In the genomic region with DNA sequence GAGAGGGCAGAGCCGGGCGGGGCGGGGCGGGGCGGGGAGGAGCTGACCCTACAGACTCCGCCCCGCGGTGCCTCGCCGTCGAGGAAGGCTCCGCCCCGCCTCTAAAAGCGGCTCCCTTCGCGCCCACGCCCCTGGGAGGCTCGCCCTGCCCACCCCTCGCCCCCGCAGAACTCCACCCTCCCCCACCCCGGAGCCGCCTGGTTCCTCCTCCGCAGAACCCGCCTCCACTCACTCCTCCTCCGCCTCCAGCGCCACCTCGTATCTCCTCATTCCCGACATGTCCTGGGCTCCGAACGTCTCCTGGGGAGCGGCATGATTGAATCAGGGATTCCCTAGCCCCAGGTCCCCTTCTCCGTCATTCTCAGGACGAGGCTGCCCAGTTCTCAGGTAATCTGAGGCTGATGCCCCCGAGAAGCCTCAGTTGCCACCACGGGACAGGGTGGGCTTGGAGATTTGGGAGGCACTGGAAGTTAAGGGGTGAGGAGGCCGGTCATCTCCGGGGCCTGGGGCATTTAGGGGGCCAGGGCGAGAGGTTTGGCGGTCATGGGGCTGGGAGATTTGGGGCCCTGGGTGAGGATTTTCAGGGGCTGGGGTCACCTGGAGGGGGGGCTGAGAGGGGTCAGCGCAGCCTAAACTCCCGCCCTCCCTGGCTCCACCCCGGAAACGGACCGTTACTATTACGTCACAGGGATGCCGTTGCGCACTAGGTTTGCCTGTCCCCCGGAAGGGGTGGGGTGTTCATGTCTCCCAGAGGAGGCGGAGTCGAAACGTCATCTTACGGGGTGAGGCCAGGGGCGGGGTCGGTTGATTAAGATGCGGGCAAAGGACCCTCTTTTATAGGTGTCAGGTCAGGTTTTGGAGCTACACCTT, we compare ENCODE assay signal across 1 cellular context.
A peak's percentile ranks its signal among the peaks of the same experiment; 100 is the strongest.
TF ChIP-seq lines count a peak whose summit lies in the region.

No MANE protein-coding gene starts in this region.

TF ChIP-seq in HepG2, 621 proteins besides CTCF, POLR2A, EP300 and RAD21 (continued from another document and continues in another):
- TF ChIP-seq, protein P1, sequence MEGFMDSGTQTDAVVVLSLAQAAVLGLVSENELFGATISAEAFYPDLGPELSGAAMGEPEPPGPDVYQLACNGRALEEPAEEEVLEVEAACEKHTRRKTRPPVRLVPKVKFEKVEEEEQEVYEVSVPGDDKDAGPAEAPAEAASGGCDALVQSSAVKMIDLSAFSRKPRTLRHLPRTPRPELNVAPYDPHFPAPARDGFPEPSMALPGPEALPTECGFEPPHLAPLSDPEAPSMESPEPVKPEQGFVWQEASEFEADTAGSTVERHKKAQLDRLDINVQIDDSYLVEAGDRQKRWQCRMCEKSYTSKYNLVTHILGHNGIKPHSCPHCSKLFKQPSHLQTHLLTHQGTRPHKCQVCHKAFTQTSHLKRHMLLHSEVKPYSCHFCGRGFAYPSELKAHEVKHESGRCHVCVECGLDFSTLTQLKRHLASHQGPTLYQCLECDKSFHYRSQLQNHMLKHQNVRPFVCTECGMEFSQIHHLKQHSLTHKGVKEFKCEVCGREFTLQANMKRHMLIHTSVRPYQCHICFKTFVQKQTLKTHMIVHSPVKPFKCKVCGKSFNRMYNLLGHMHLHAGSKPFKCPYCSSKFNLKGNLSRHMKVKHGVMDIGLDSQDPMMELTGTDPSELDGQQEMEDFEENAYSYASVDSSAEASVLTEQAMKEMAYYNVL (CRISPR knock-in tag; IDR thresholded peaks at IDR 0.05; ENCODE audit: borderline replicate concordance), result no peak
- TF ChIP-seq ZFY (CRISPR knock-in tag; IDR thresholded peaks at IDR 0.05) (no peak), ZNF652 (CRISPR knock-in tag; IDR thresholded peaks at IDR 0.05; ENCODE audit: borderline replicate concordance, low read depth) (no peak), POLR2G (IDR thresholded peaks at IDR 0.05; ENCODE audit: low read depth, low read length) (peak; percentile 60), GPN1 (CRISPR knock-in tag; IDR thresholded peaks at IDR 0.05; ENCODE audit: borderline replicate concordance) (no peak), ZNF430 (CRISPR knock-in tag; IDR thresholded peaks at IDR 0.05) (0 out of 2 replicates have a peak, but pooled peaks have one; percentile 21), KLF15 (CRISPR knock-in tag; IDR thresholded peaks at IDR 0.05; ENCODE audit: borderline replicate concordance) (no peak), RBFOX2 (IDR thresholded peaks at IDR 0.05; ENCODE audit: low read depth, low read length) (0 out of 2 replicates have a peak, but pooled peaks have one; percentile 10), ZNF777 (CRISPR knock-in tag; IDR thresholded peaks at IDR 0.05) (peak; percentile 63; the same call in 1 of the 2 replicates), TP53 (CRISPR knock-in tag; conservative IDR thresholded peaks at IDR 0.05) (no peak), ZNF350 (CRISPR knock-in tag; IDR thresholded peaks at IDR 0.05; ENCODE audit: borderline replicate concordance, low read depth) (0 out of 2 replicates have a peak, but pooled peaks have one; percentile 24), SOX13 (IDR thresholded peaks at IDR 0.05) (no peak), SOX13 (CRISPR knock-in tag; conservative IDR thresholded peaks at IDR 0.05 in 1 of 2, IDR thresholded peaks at IDR 0.05 in 1 of 2) (no peak), GABPA (IDR thresholded peaks at IDR 0.05; ENCODE audit: low read depth, low read length) (peak; percentile 62), GABPA (CRISPR knock-in tag; IDR thresholded peaks at IDR 0.05; ENCODE audit: low read depth) (peak; percentile 91), ZNF234 (CRISPR knock-in tag; conservative IDR thresholded peaks at IDR 0.05) (no peak), FOXA3 (CRISPR knock-in tag; IDR thresholded peaks at IDR 0.05) (no peak), NR2C2 (CRISPR knock-in tag; IDR thresholded peaks at IDR 0.05; ENCODE audit: borderline replicate concordance) (peak; percentile 0; the same call in 1 of the 2 replicates), ZMYM4 (CRISPR knock-in tag; IDR thresholded peaks at IDR 0.05) (peak; percentile 8; the same call in 1 of the 2 replicates), USF2 (IDR thresholded peaks at IDR 0.05; ENCODE audit: low read depth, low read length) (no peak), USF2 (CRISPR knock-in tag; IDR thresholded peaks at IDR 0.05; ENCODE audit: borderline replicate concordance) (no peak), HOXA3 (CRISPR knock-in tag; IDR thresholded peaks at IDR 0.05) (peak; percentile 77), SMARCC2 (IDR thresholded peaks at IDR 0.05) (no peak), CSRNP2 (CRISPR knock-in tag; conservative IDR thresholded peaks at IDR 0.05; ENCODE audit: low read depth) (no peak), ZNF687 (CRISPR knock-in tag; IDR thresholded peaks at IDR 0.05) (peak; percentile 41; the same call in 1 of the 2 replicates), DMAP1 (CRISPR knock-in tag; IDR thresholded peaks at IDR 0.05) (no peak), NR2F1 (CRISPR knock-in tag; IDR thresholded peaks at IDR 0.05) (no peak), ZNF136 (CRISPR knock-in tag; IDR thresholded peaks at IDR 0.05; ENCODE audit: low read depth) (no peak), SP5 (CRISPR knock-in tag; IDR thresholded peaks at IDR 0.05; ENCODE audit: borderline replicate concordance, low read depth) (peak; percentile 28; the same call in 1 of the 2 replicates), ZNF792 (CRISPR knock-in tag; IDR thresholded peaks at IDR 0.05) (no peak), ZBTB21 (CRISPR knock-in tag; IDR thresholded peaks at IDR 0.05) (peak; percentile 96), MAFG (CRISPR knock-in tag; IDR thresholded peaks at IDR 0.05) (no peak), HIVEP1 (CRISPR knock-in tag; IDR thresholded peaks at IDR 0.05) (no peak; the same call in 1 of the 2 replicates), CREB1 (IDR thresholded peaks at IDR 0.05) (peak; percentile 92), CREB1 (CRISPR knock-in tag; IDR thresholded peaks at IDR 0.05) (peak; percentile 77), ZNF598 (CRISPR knock-in tag; IDR thresholded peaks at IDR 0.05; ENCODE audit: borderline replicate concordance) (no peak), TBX3 (IDR thresholded peaks at IDR 0.05; ENCODE audit: borderline replicate concordance) (no peak), ZMYM3 (CRISPR knock-in tag; IDR thresholded peaks at IDR 0.05) (no peak), CREM (IDR thresholded peaks at IDR 0.05) (peak; percentile 68), CREM (CRISPR knock-in tag; IDR thresholded peaks at IDR 0.05) (no peak), GATAD1 (CRISPR knock-in tag; IDR thresholded peaks at IDR 0.05) (peak; percentile 35; the same call in 1 of the 2 replicates), DR1 (CRISPR knock-in tag; IDR thresholded peaks at IDR 0.05) (no peak), ZNF768 (CRISPR knock-in tag; IDR thresholded peaks at IDR 0.05) (no peak), ZNF333 (CRISPR knock-in tag; IDR thresholded peaks at IDR 0.05; ENCODE audit: borderline replicate concordance) (no peak)
- TF ChIP-seq, protein P2, sequence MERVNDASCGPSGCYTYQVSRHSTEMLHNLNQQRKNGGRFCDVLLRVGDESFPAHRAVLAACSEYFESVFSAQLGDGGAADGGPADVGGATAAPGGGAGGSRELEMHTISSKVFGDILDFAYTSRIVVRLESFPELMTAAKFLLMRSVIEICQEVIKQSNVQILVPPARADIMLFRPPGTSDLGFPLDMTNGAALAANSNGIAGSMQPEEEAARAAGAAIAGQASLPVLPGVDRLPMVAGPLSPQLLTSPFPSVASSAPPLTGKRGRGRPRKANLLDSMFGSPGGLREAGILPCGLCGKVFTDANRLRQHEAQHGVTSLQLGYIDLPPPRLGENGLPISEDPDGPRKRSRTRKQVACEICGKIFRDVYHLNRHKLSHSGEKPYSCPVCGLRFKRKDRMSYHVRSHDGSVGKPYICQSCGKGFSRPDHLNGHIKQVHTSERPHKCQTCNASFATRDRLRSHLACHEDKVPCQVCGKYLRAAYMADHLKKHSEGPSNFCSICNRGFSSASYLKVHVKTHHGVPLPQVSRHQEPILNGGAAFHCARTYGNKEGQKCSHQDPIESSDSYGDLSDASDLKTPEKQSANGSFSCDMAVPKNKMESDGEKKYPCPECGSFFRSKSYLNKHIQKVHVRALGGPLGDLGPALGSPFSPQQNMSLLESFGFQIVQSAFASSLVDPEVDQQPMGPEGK (CRISPR knock-in tag; IDR thresholded peaks at IDR 0.05), result 0 out of 2 replicates have a peak, but pooled peaks have one; percentile 41
- TF ChIP-seq, protein P3, sequence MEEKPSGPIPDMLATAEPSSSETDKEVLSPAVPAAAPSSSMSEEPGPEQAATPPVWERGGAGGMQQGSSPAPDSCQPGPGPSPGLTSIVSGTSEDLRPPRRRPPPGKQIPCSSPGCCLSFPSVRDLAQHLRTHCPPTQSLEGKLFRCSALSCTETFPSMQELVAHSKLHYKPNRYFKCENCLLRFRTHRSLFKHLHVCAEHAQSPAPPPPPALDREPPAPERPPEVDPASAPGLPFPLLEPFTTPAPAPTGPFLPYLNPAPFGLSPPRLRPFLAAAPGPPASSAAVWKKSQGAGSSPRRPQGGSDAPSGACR (CRISPR knock-in tag; IDR thresholded peaks at IDR 0.05), result 0 out of 2 replicates have a peak, but pooled peaks have one; percentile 42
- TF ChIP-seq, protein P4, sequence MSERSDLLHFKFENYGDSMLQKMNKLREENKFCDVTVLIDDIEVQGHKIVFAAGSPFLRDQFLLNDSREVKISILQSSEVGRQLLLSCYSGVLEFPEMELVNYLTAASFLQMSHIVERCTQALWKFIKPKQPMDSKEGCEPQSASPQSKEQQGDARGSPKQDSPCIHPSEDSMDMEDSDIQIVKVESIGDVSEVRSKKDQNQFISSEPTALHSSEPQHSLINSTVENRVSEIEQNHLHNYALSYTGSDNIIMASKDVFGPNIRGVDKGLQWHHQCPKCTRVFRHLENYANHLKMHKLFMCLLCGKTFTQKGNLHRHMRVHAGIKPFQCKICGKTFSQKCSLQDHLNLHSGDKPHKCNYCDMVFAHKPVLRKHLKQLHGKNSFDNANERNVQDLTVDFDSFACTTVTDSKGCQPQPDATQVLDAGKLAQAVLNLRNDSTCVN (CRISPR knock-in tag; IDR thresholded peaks at IDR 0.05; ENCODE audit: borderline replicate concordance), result no peak
- TF ChIP-seq, protein P5, sequence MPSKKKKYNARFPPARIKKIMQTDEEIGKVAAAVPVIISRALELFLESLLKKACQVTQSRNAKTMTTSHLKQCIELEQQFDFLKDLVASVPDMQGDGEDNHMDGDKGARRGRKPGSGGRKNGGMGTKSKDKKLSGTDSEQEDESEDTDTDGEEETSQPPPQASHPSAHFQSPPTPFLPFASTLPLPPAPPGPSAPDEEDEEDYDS (CRISPR knock-in tag; IDR thresholded peaks at IDR 0.05), result peak; percentile 87
- TF ChIP-seq, protein P6, sequence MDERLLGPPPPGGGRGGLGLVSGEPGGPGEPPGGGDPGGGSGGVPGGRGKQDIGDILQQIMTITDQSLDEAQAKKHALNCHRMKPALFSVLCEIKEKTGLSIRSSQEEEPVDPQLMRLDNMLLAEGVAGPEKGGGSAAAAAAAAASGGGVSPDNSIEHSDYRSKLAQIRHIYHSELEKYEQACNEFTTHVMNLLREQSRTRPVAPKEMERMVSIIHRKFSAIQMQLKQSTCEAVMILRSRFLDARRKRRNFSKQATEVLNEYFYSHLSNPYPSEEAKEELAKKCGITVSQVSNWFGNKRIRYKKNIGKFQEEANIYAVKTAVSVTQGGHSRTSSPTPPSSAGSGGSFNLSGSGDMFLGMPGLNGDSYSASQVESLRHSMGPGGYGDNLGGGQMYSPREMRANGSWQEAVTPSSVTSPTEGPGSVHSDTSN (CRISPR knock-in tag; IDR thresholded peaks at IDR 0.05), result no peak
